Comparison of ENCODE assay signal across 9 cellular contexts in the genomic region with DNA sequence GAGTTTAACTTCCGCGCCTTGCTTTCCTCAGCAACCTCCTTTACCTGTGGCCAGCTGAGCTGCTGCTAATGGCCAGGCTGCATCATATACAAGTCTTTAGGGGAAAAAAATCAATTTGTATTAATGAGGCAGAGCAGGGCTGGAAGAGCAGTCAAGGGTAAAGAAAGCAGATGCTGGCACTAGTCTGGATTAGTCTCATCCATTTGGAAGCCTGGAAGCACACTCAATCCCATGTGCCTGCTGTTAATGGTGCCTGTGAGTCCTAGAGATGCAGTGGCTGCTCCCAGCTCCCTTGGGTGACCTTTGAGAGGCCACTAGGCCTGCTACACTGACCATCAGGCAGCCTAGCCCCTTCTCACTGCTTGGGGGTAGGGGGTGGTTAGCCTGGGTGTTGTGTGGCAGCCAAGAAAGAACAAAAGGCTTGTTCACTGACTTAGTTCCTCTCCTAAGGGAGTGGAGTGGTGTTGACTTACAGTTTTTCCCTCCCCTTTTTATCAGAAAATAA. TPM values are rescaled to one million over a fixed set of nuclear protein-coding genes. Genes with fewer than 3 reads are reported as not detected.
A peak's percentile ranks its signal among the peaks of the same experiment; 100 is the strongest.
DNase-seq lines count a peak whose midpoint lies in the region; ATAC-seq and TF ChIP-seq lines count a peak whose summit lies in the region.
"Had no signal": no experiment of that assay in that cellular context is flagged by ENCODE, and none has a peak within 500 bp of the region (broad histone marks: within the 10 kb centered on the region; RNA-seq: fewer than 3 reads in every experiment).

No MANE protein-coding gene starts in this region.

- CTCF ChIA-PET in MCF 10A (lab: Yijun Ruan, JAX) (interaction anchor here (0.6 to 2.7 kb wide), 3 partner anchors 11 to 31 kb away, joined by 4 to 17 read pairs (median 5); no protein-coding TSS in a partner anchor), mammary epithelial cell (lab: Charles Lee; ENCODE audit: low non-redundant PET) (interaction anchor here (0.5 to 0.6 kb wide), 2 partner anchors 29 to 74 kb away, joined by 3 read pairs; no protein-coding TSS in a partner anchor)
- CTCF ChIA-PET in activated CD4-positive, alpha-beta memory T cell treated with anti-CD3 and anti-CD28 coated beads, Interleukin-2, amount 10 ng/mL, durations not matched to agents 7 days and 5 days (lab: Charles Lee), result interaction anchor here (0.6 to 4.2 kb wide), 2 partner anchors 11 to 28 kb away, joined by 4 to 45 read pairs; no protein-coding TSS in a partner anchor

- WGBS in mammary epithelial cell (ENCODE audit: low coverage, missing lambda C conversion rate), result 100% methylated on average over 1 of the region's 2 CpGs
- 90 to 100% methylated on average over 2 of the region's 2 CpGs for WGBS in tibial nerve, 2 donors

- no peak for TF ChIP-seq EP300 in tibial nerve (IDR thresholded peaks at IDR 0.05)

- H3K36me3 ChIP-seq in mammary epithelial cell (ENCODE audit: insufficient read depth, low read length), result no peaks in the 10 kb centered on the region
- H3K36me3 ChIP-seq in lower lobe of right lung, result peaks cover 98% of the 10 kb centered on the region
- peaks cover 0 to 97% (median 30%) of the 10 kb centered on the region in 3 donors for H3K36me3 ChIP-seq in tibial nerve

- no peak for TF ChIP-seq CTCF in MCF 10A (IDR thresholded peaks at IDR 0.05; ENCODE audit: unreplicated experiment)
- no peak for TF ChIP-seq CTCF in mammary epithelial cell (conservative IDR thresholded peaks at IDR 0.05 in 1 of 2, IDR thresholded peaks at IDR 0.05 in 1 of 2; ENCODE audit: extremely low read depth in 1 of 2, insufficient read depth in 1 of 2, low read depth in 1 of 2, low read length in 2 of 2)
- no peak for TF ChIP-seq CTCF in lower lobe of right lung (IDR thresholded peaks at IDR 0.05)
- no peak for TF ChIP-seq CTCF in tibial nerve (IDR thresholded peaks at IDR 0.05)

- H3K27me3 Mint-ChIP-seq in MCF 10A (ENCODE audit: insufficient read depth, unreplicated experiment), result no peaks in the 10 kb centered on the region
- H3K27me3 Mint-ChIP-seq in activated CD4-positive, alpha-beta memory T cell treated with anti-CD3 and anti-CD28 coated beads, Interleukin-2, amount 10 ng/mL, durations not matched to agents 7 days and 5 days, result no peaks in the 10 kb centered on the region

- intact Hi-C loops in MCF 10A (cut with micrococcal nuclease) (no loop called here), mammary epithelial cell (cut with micrococcal nuclease) (no loop called here), lower lobe of right lung (cut with DNase I) (no loop called here)

- H3K9me3 ChIP-seq in mammary epithelial cell (replicated peaks; ENCODE audit: insufficient read depth, low read length) (no peaks in the 10 kb centered on the region), lower lobe of right lung (no peaks in the 10 kb centered on the region), tibial nerve (no peaks in the 10 kb centered on the region)

- POLR2A ChIA-PET in MCF 10A (lab: Yijun Ruan, JAX), result interaction anchor here (1.3 to 5.1 kb wide), 7 partner anchors 7 to 34 kb away, joined by 5 to 43 read pairs (median 10); a partner anchor contains a TSS
- POLR2A ChIA-PET in activated CD4-positive, alpha-beta memory T cell treated with anti-CD3 and anti-CD28 coated beads, Interleukin-2, amount 10 ng/mL, durations not matched to agents 7 days and 5 days (lab: Charles Lee), result interaction anchor here (1.0 to 3.9 kb wide), 6 partner anchors 8 to 63 kb away, joined by 3 to 34 read pairs (median 7); a partner anchor contains a TSS

- in situ Hi-C loops in mammary epithelial cell (cut with MboI; ENCODE audit: low sequenced_read_pairs in 2 of 2), result no loop called here

- no peak overlapping the region for H3K4me3 ChIP-seq in mammary epithelial cell (replicated peaks in 1 of 3; ENCODE audit: insufficient read depth in 1 of 3, low read depth in 2 of 3, low read length in 3 of 3)
- no peak overlapping the region for H3K4me3 ChIP-seq in lower lobe of right lung
- no peak overlapping the region for H3K4me3 ChIP-seq in tibial nerve
- H3K4me3 ChIP-seq: SK-N-MC had no signal

- peak overlapping the region; percentile 49 for H3K27ac Mint-ChIP-seq in MCF 10A (ENCODE audit: low read depth, unreplicated experiment)
- H3K27ac Mint-ChIP-seq in activated CD4-positive, alpha-beta memory T cell treated with anti-CD3 and anti-CD28 coated beads, Interleukin-2, amount 10 ng/mL, durations not matched to agents 7 days and 5 days, result peak overlapping the region; percentile 87

- DNase-seq in MCF 10A (ENCODE audit: unreplicated experiment) (no peak), mammary epithelial cell (no peak), lower lobe of right lung (no peak), tibial nerve (ENCODE audit: low spot score in 2 of 2) (no peak), NCI-H510A (lab: John Stamatoyannopoulos, UW) (no peak)
- DNase-seq in activated CD4-positive, alpha-beta memory T cell treated with anti-CD3 and anti-CD28 coated beads, Interleukin-2, amount 10 ng/mL, durations not matched to agents 7 days and 5 days, result no peak
- DNase-seq in activated CD4-positive, CD25-positive, alpha-beta regulatory T cell (lab: John Stamatoyannopoulos, UW), result no peak

- no peak overlapping the region for H3K9ac ChIP-seq in mammary epithelial cell (ENCODE audit: insufficient read depth, low read length)

- no peaks in the 10 kb centered on the region for H3K79me2 ChIP-seq in mammary epithelial cell (ENCODE audit: insufficient read depth, low read length)

- no peak overlapping the region for H3K4me2 ChIP-seq in mammary epithelial cell (ENCODE audit: insufficient read depth, low read depth, low read length)

- ATAC-seq in lower lobe of right lung (no peak), HG03045 (IDR thresholded peaks at IDR 0.05; ENCODE audit: unreplicated experiment) (no peak)

- H3K4me1 ChIP-seq in mammary epithelial cell (ENCODE audit: insufficient read depth, low read length) (no peaks in the 10 kb centered on the region), lower lobe of right lung (peaks cover 50% of the 10 kb centered on the region), tibial nerve (peaks cover 0 to 66% (median 47%) of the 10 kb centered on the region in 4 donors)

- no peak overlapping the region for H2AFZ ChIP-seq in mammary epithelial cell (ENCODE audit: low read depth, low read length)

- dilution Hi-C loops in mammary epithelial cell (cut with HindIII; ENCODE audit: low sequenced_read_pairs), result no loop called here

- no TSS peak for BruUV-seq in MCF 10A (replicated peaks; lab: Mats Ljungman, UMichigan)
- BruUV-seq in mammary epithelial cell (replicated peaks; lab: Mats Ljungman, UMichigan), result no TSS peak

- no peak for TF ChIP-seq POLR2A in tibial nerve (IDR thresholded peaks at IDR 0.05)

- H3K4me1 Mint-ChIP-seq in MCF 10A (ENCODE audit: insufficient read depth, unreplicated experiment), result peaks cover 11% of the 10 kb centered on the region
- H3K4me1 Mint-ChIP-seq in activated CD4-positive, alpha-beta memory T cell treated with anti-CD3 and anti-CD28 coated beads, Interleukin-2, amount 10 ng/mL, durations not matched to agents 7 days and 5 days, result peaks cover 71% of the 10 kb centered on the region

- no peaks in the 10 kb centered on the region for H3K9me3 Mint-ChIP-seq in MCF 10A (ENCODE audit: unreplicated experiment)
- H3K9me3 Mint-ChIP-seq in activated CD4-positive, alpha-beta memory T cell treated with anti-CD3 and anti-CD28 coated beads, Interleukin-2, amount 10 ng/mL, durations not matched to agents 7 days and 5 days, result no peaks in the 10 kb centered on the region

- no peaks in the 10 kb centered on the region for H4K20me1 ChIP-seq in mammary epithelial cell (ENCODE audit: insufficient read depth, low read length)

- H3K27me3 ChIP-seq in mammary epithelial cell (ENCODE audit: insufficient read depth, low read length), result no peaks in the 10 kb centered on the region
- H3K27me3 ChIP-seq in lower lobe of right lung (ENCODE audit: low read depth), result no peaks in the 10 kb centered on the region
- no peaks in the 10 kb centered on the region for H3K27me3 ChIP-seq in tibial nerve

- no peak overlapping the region for H3K4me3 Mint-ChIP-seq in MCF 10A (ENCODE audit: unreplicated experiment)
- no peak overlapping the region for H3K4me3 Mint-ChIP-seq in activated CD4-positive, alpha-beta memory T cell treated with anti-CD3 and anti-CD28 coated beads, Interleukin-2, amount 10 ng/mL, durations not matched to agents 7 days and 5 days

- H3K27ac ChIP-seq in mammary epithelial cell (ENCODE audit: insufficient read depth, low read depth, low read length), result no peak overlapping the region
- H3K27ac ChIP-seq in lower lobe of right lung, result peak overlapping the region; percentile 54
- H3K27ac ChIP-seq in tibial nerve, result peak overlapping the region; percentile 17 to 99 (median 98)
- H3K27ac ChIP-seq: SK-N-MC had no signal

- peaks cover 45% of the 10 kb centered on the region for H3K36me3 Mint-ChIP-seq in MCF 10A (ENCODE audit: insufficient read depth, unreplicated experiment)
- peaks cover 78% of the 10 kb centered on the region for H3K36me3 Mint-ChIP-seq in activated CD4-positive, alpha-beta memory T cell treated with anti-CD3 and anti-CD28 coated beads, Interleukin-2, amount 10 ng/mL, durations not matched to agents 7 days and 5 days (ENCODE audit: low read depth)

RNA-seq across cellular contexts. Expression of a gene that starts 8.0 kb away (rescaled TPM):
- 0.25 and 0.93 TPM in 2 replicates for total RNA-seq in MCF 10A (2022)
- 10 to 100 TPM in 1 of 2 donors, 1 to 10 TPM in 1; 2.9 to 14.2 TPM for total RNA-seq in mammary epithelial cell
- 2.8 TPM for polyA plus RNA-seq in mammary epithelial cell
- polyA minus RNA-seq in mammary epithelial cell, result 0.31 TPM
- total RNA-seq in activated CD4-positive, alpha-beta memory T cell treated with anti-CD3 and anti-CD28 coated beads, Interleukin-2, amount 10 ng/mL, durations not matched to agents 7 days and 5 days, result 10 to 100 TPM; 56.4 to 57.8 TPM
- 54.9 TPM for total RNA-seq in lower lobe of right lung
- 100 to 1,000 TPM in 1 of 4 donors, 10 to 100 TPM in 3; 54.8 to 106 (median 80.5) TPM for total RNA-seq in tibial nerve
